In the genomic region with DNA sequence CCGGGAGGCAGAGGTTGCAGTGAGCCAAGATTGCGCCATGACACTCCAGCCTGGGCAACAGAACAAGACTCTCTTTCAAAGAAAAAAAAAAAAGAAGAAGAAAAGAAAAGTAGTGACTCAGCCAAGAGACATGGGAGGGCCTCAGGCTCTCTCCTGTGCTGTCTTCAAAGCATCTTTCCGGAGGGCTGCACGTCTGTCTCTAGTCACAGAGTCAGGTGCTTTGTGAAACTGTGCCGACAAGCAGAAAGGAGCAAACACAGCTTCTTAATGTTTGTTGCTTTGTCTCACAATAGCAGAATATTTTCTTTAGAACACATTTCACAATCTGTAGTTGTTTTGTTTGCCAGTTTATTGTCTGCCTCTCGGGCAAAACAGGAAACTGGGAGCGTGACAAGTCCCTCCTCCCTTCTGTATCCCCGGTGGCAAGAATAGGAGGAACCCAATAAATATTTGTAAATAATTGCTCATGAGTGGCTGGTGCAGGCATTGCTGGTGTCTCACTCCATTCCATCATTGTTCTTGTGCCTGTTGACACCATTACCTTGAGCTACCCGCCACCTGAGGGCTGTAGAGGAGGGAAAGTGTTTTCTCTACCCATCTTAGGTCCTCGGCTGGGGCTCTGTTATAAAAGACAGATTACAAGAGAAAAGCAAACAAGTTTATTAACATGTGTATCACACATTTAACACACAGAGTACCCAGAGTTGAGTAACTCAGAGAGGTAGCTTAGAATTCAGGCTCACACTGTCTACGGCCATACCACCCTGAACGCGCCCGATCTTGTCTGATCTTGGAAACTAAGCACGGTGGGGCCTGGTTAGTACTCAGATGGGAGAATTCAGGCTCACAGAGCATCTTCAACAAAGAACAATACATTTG, we compare ENCODE assay signal across 1 cellular context.
TF ChIP-seq lines count a peak whose summit lies in the region.

No MANE protein-coding gene starts in this region.

TF ChIP-seq in endothelial cell of umbilical vein, 7 proteins besides CTCF, POLR2A, EP300 and RAD21:
- TF ChIP-seq FOS (IDR thresholded peaks at IDR 0.05; ENCODE audit: borderline replicate concordance, insufficient read depth, low read length): no peak
- no peak for TF ChIP-seq EZH2 (IDR thresholded peaks at IDR 0.05; ENCODE audit: borderline replicate concordance, low read depth, low read length, severe bottlenecking)
- TF ChIP-seq JUN (IDR thresholded peaks at IDR 0.05; ENCODE audit: borderline replicate concordance, insufficient read depth, insufficient read length, low read depth): no peak
- TF ChIP-seq GATA2 (IDR thresholded peaks at IDR 0.05; ENCODE audit: insufficient read depth, insufficient read length, low read depth, low read length): no peak
- no peak for TF ChIP-seq MYC (IDR thresholded peaks at IDR 0.05; ENCODE audit: low read depth, low read length)
- TF ChIP-seq POLR2AphosphoS5 (IDR thresholded peaks at IDR 0.05; ENCODE audit: insufficient read depth, low read depth, low read length): no peak
